1 cellular context compared by ENCODE assay signal in the genomic region with DNA sequence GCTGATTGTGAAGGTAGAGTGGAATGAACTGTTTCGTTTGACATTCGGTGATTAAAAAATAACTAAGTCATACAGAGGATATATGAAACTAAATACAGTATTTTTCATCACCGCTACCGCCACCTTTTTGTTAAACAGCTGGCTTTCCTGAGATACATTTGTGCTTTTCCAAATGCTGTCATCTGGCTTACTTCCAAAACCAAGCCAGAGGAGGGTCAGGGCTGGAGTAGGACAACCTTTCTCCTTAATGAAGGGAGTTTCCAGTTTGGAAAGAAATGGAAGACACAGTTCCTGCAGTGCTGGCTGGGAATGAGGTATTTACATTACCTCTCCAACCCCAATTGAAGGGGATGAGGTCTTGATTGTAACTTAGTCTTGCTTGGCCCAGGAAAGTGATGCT.
TF ChIP-seq lines count a peak whose summit lies in the region.

No MANE protein-coding gene starts in this region.

TF ChIP-seq in GM23338, 12 proteins besides CTCF, POLR2A, EP300 and RAD21:
- TF ChIP-seq JUNB (IDR thresholded peaks at IDR 0.05; ENCODE audit: unreplicated experiment), result no peak
TF ChIP-seq in GM23338: peak in this region for 0.
